Comparison of ENCODE assay signal across 17 cellular contexts in the genomic region with DNA sequence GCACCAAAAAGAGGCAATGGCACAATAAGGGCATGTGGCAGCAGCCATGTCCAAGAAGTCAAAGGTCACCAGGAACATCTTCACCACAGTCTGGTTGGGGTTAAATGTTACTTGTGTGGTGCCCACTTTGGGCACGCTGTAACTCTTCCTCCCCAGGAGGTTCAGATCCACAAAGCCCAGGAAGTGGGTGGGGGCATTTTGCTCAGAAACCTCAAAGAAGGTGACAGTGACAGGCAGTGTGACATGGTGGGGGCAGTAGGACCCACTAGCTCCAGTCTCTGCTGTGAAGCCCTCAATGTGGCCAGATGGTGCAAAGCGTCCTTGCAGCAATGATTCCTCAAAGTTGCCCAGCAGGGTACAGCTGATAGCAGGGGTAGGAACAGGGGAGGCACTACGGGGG. TPM values are rescaled to one million over a fixed set of nuclear protein-coding genes. Genes with fewer than 3 reads are reported as not detected.
A peak's percentile ranks its signal among the peaks of the same experiment; 100 is the strongest.
DNase-seq lines count a peak whose midpoint lies in the region; ATAC-seq and TF ChIP-seq lines count a peak whose summit lies in the region.
"Had no signal": no experiment of that assay in that cellular context is flagged by ENCODE, and none has a peak within 500 bp of the region (broad histone marks: within the 10 kb centered on the region; RNA-seq: fewer than 3 reads in every experiment).

No MANE protein-coding gene starts in this region.

- H3K27me3 Mint-ChIP-seq in activated CD4-positive, alpha-beta memory T cell treated with anti-CD3 and anti-CD28 coated beads, Interleukin-2, amount 10 ng/mL, durations not matched to agents 7 days and 5 days, result no peaks in the 10 kb centered on the region
- no peaks in the 10 kb centered on the region for H3K27me3 Mint-ChIP-seq in activated naive CD4-positive, alpha-beta T cell treated with anti-CD3 and anti-CD28 coated beads, Interleukin-2, amount 50 U/mL, for 24 hours
- H3K27me3 Mint-ChIP-seq: memory B cell had no signal

- POLR2A ChIA-PET in Panc1 (lab: Charles Lee), result no interaction called here
- POLR2A ChIA-PET in activated CD4-positive, alpha-beta memory T cell treated with anti-CD3 and anti-CD28 coated beads, Interleukin-2, amount 10 ng/mL, durations not matched to agents 7 days and 5 days (lab: Charles Lee), result interaction anchor here (1.2 to 8.5 kb wide), 5 partner anchors 8 to 76 kb away, joined by 4 to 69 read pairs (median 9); no protein-coding TSS in a partner anchor

- no peaks in the 10 kb centered on the region for H3K4me1 ChIP-seq in Panc1 (ENCODE audit: control insufficient read depth, insufficient read depth, low read length)

- H3K9me3 ChIP-seq in Panc1 (ENCODE audit: control insufficient read depth, insufficient read depth, low read depth, low read length), result no peaks in the 10 kb centered on the region
- H3K9me3 ChIP-seq: BLaER1 had no signal

- H3K36me3 ChIP-seq in Panc1 (ENCODE audit: control insufficient read depth, insufficient read depth, low read length), result no peaks in the 10 kb centered on the region
- H3K36me3 ChIP-seq: BLaER1, brain microvascular endothelial cell had no signal

- H3K36me3 Mint-ChIP-seq in activated CD4-positive, alpha-beta memory T cell treated with anti-CD3 and anti-CD28 coated beads, Interleukin-2, amount 10 ng/mL, durations not matched to agents 7 days and 5 days (ENCODE audit: low read depth), result peaks cover 32% of the 10 kb centered on the region
- H3K36me3 Mint-ChIP-seq in activated naive CD4-positive, alpha-beta T cell treated with anti-CD3 and anti-CD28 coated beads, Interleukin-2, amount 50 U/mL, for 24 hours, result peaks cover 1% of the 10 kb centered on the region

- ATAC-seq in Panc1, result peak; percentile 21; the same call in 1 of the 2 replicates
- ATAC-seq: K562 had no signal

- intact Hi-C loops in Panc1 (cut with micrococcal nuclease; ENCODE audit: unreplicated experiment) (no loop called here), dorsolateral prefrontal cortex (cut with DNase I) (no loop called here)

- DNase-seq in Panc1 (ENCODE audit: low read depth, low spot score) (no peak), ureter (ENCODE audit: low spot score) (no peak), dorsolateral prefrontal cortex (no peak), DMS153 (lab: John Stamatoyannopoulos, UW) (no peak)
- peak; percentile 61 for DNase-seq in activated CD4-positive, alpha-beta memory T cell treated with anti-CD3 and anti-CD28 coated beads, Interleukin-2, amount 10 ng/mL, durations not matched to agents 7 days and 5 days
- peak; percentile 31 to 43 for DNase-seq in stimulated activated CD8-positive, alpha-beta memory T cell treated with anti-CD3 and anti-CD28 coated beads, Interleukin-4, amount 100 ng/mL, for 4 hours (ENCODE audit: low read depth in 2 of 2, low spot score in 1 of 2)
- DNase-seq: brain microvascular endothelial cell, NCI-H446 treated with DMSO at 0.1 percent for 48 hours, RPMI8226 had no signal

- H3K4me3 ChIP-seq in Panc1 (ENCODE audit: low read depth in 2 of 2, low read length in 2 of 2) (no peak overlapping the region), dorsolateral prefrontal cortex (no peak overlapping the region)
- H3K4me3 ChIP-seq: BLaER1, K562, skin epidermis had no signal

- no peak for TF ChIP-seq CTCF in Panc1 (IDR thresholded peaks at IDR 0.05)
- no peak for TF ChIP-seq CTCF in dorsolateral prefrontal cortex (IDR thresholded peaks at IDR 0.05 in 54 of 56, conservative IDR thresholded peaks at IDR 0.05 in 2 of 56; ENCODE audit: low read depth in 1 of 56, partially characterized antibody in 56 of 56)

- in situ Hi-C loops in Panc1 (cut with HindIII; ENCODE audit: low pct_unique_long_range_greater_than_20kb, low sequenced_read_pairs), result no loop called here

- BruUV-seq in Panc1 (replicated peaks; lab: Mats Ljungman, UMichigan), result no TSS peak

- no peak overlapping the region for H3K27ac ChIP-seq in Panc1 (ENCODE audit: low read length)
- H3K27ac ChIP-seq in dorsolateral prefrontal cortex, result no peak overlapping the region
- H3K27ac ChIP-seq: BLaER1, brain microvascular endothelial cell had no signal

- H3K27me3 ChIP-seq in Panc1 (ENCODE audit: control insufficient read depth, insufficient read depth, low read length) (no peaks in the 10 kb centered on the region; the same call in 1 of the 2 replicates), dorsolateral prefrontal cortex (no peaks in the 10 kb centered on the region)
- H3K27me3 ChIP-seq: BLaER1, brain microvascular endothelial cell had no signal

- peaks cover 2% of the 10 kb centered on the region for H3K9me3 Mint-ChIP-seq in activated CD4-positive, alpha-beta memory T cell treated with anti-CD3 and anti-CD28 coated beads, Interleukin-2, amount 10 ng/mL, durations not matched to agents 7 days and 5 days
- no peaks in the 10 kb centered on the region for H3K9me3 Mint-ChIP-seq in activated naive CD4-positive, alpha-beta T cell treated with anti-CD3 and anti-CD28 coated beads, Interleukin-2, amount 50 U/mL, for 24 hours
- H3K9me3 Mint-ChIP-seq: memory B cell had no signal

- CTCF ChIA-PET in Panc1 (lab: Charles Lee), result no interaction called here
- CTCF ChIA-PET in activated CD4-positive, alpha-beta memory T cell treated with anti-CD3 and anti-CD28 coated beads, Interleukin-2, amount 10 ng/mL, durations not matched to agents 7 days and 5 days (lab: Charles Lee), result interaction anchor here (0.5 to 1.0 kb wide), 3 partner anchors 18 to 393 kb away, joined by 3 read pairs; a partner anchor contains a TSS

- H3K4me3 Mint-ChIP-seq in activated CD4-positive, alpha-beta memory T cell treated with anti-CD3 and anti-CD28 coated beads, Interleukin-2, amount 10 ng/mL, durations not matched to agents 7 days and 5 days, result no peak overlapping the region
- H3K4me3 Mint-ChIP-seq in activated naive CD4-positive, alpha-beta T cell treated with anti-CD3 and anti-CD28 coated beads, Interleukin-2, amount 50 U/mL, for 24 hours, result peak overlapping the region; percentile 19
- H3K4me3 Mint-ChIP-seq: memory B cell had no signal

- peaks cover 82% of the 10 kb centered on the region for H3K4me1 Mint-ChIP-seq in activated CD4-positive, alpha-beta memory T cell treated with anti-CD3 and anti-CD28 coated beads, Interleukin-2, amount 10 ng/mL, durations not matched to agents 7 days and 5 days
- peaks cover 90% of the 10 kb centered on the region for H3K4me1 Mint-ChIP-seq in activated naive CD4-positive, alpha-beta T cell treated with anti-CD3 and anti-CD28 coated beads, Interleukin-2, amount 50 U/mL, for 24 hours

- H3K27ac Mint-ChIP-seq in activated CD4-positive, alpha-beta memory T cell treated with anti-CD3 and anti-CD28 coated beads, Interleukin-2, amount 10 ng/mL, durations not matched to agents 7 days and 5 days, result peak overlapping the region; percentile 86
- H3K27ac Mint-ChIP-seq in activated naive CD4-positive, alpha-beta T cell treated with anti-CD3 and anti-CD28 coated beads, Interleukin-2, amount 50 U/mL, for 24 hours, result peak overlapping the region; percentile 83
- H3K27ac Mint-ChIP-seq: memory B cell had no signal

RNA-seq across cellular contexts. Expression of a gene that starts 5.8 kb away (rescaled TPM):
- total RNA-seq in Panc1 (2021; ENCODE audit: unreplicated experiment) (not detected), ureter (not detected), dorsolateral prefrontal cortex (under 1 TPM in 1 of 120 experiments, not detected in 119; 0.19 TPM)
- polyA plus RNA-seq in Panc1 (2012; ENCODE audit: insufficient read length), result not detected
- under 1 TPM; 0.28 to 0.35 TPM for total RNA-seq in activated CD4-positive, alpha-beta memory T cell treated with anti-CD3 and anti-CD28 coated beads, Interleukin-2, amount 10 ng/mL, durations not matched to agents 7 days and 5 days

RNA-seq across cellular contexts. Expression of a gene that starts 52.8 kb away (rescaled TPM):
- total RNA-seq in Panc1 (2021; ENCODE audit: unreplicated experiment) (not detected), ureter (not detected), dorsolateral prefrontal cortex (under 1 TPM in 8 of 120 experiments, not detected in 112; 0.28 to 0.56 (median 0.32) TPM)
- not detected for polyA plus RNA-seq in Panc1 (2012; ENCODE audit: insufficient read length)
- not detected for total RNA-seq in activated CD4-positive, alpha-beta memory T cell treated with anti-CD3 and anti-CD28 coated beads, Interleukin-2, amount 10 ng/mL, durations not matched to agents 7 days and 5 days
- total RNA-seq: activated CD8-positive, alpha-beta memory T cell treated with anti-CD3 and anti-CD28 coated beads for 36 hours; K562; omental fat pad; T-helper 1 cell treated with Interleukin-12 subunit alpha and Interleukin-12 subunit beta and Interleukin-4 antibody, amounts not matched to agents 30 ng/mL and 1 ng/mL, for 36 hours had no signal
- polyA plus RNA-seq: K562 had no signal

Comparison
In these comparisons a context has a peak if more than half of its experiments do, and no peak if none do; other contexts are left out.
1. DNase-seq: peak in activated CD4-positive, alpha-beta memory T cell treated with anti-CD3 and anti-CD28 coated beads, Interleukin-2, amount 10 ng/mL, durations not matched to agents 7 days and 5 days (single experiment) and stimulated activated CD8-positive, alpha-beta memory T cell treated with anti-CD3 and anti-CD28 coated beads, Interleukin-4, amount 100 ng/mL, for 4 hours (2 of 2); none in Panc1 (single experiment), ureter (single experiment), dorsolateral prefrontal cortex (0 of 10) and DMS153 (single experiment).